22 cellular contexts compared by ENCODE assay signal in genomic region chr5:135133181-135133580, GRCh38.
"Had no signal": no experiment of that assay in that cellular context is flagged by ENCODE, and none has a peak within 500 bp of the region (broad histone marks: within the 10 kb centered on the region; RNA-seq: fewer than 3 reads in every experiment).

No MANE protein-coding gene starts in this region.

- H3K27me3 ChIP-seq: pancreas, sigmoid colon, stomach had no signal

- H3K36me3 Mint-ChIP-seq: memory B cell; natural killer cell treated with Interleukin-12 subunit alpha and Interleukin-12 subunit beta and Interleukin-15 and Interleukin-18, amount 100 ng/mL, for 72 hours; type B pancreatic cell had no signal

- ATAC-seq: effector memory CD8-positive, alpha-beta T cell; left cardiac atrium; lower lobe of right lung; natural killer cell treated with Interleukin-12 subunit alpha and Interleukin-12 subunit beta and Interleukin-15 and Interleukin-18, amount 100 ng/mL, for 72 hours had no signal

- H3K4me3 Mint-ChIP-seq: central memory CD8-positive, alpha-beta T cell; effector memory CD8-positive, alpha-beta T cell; memory B cell; natural killer cell treated with Interleukin-12 subunit alpha and Interleukin-12 subunit beta and Interleukin-15 and Interleukin-18, amount 100 ng/mL, for 72 hours; type B pancreatic cell had no signal

- H3K27ac ChIP-seq: left ventricle myocardium inferior, lower lobe of right lung, pancreas, sigmoid colon, skin epidermis, stomach, thoracic aorta had no signal

- H3K9me3 Mint-ChIP-seq: central memory CD8-positive, alpha-beta T cell; effector memory CD8-positive, alpha-beta T cell; memory B cell; natural killer cell treated with Interleukin-12 subunit alpha and Interleukin-12 subunit beta and Interleukin-15 and Interleukin-18, amount 100 ng/mL, for 72 hours; type B pancreatic cell had no signal

- H3K9me3 ChIP-seq: left ventricle myocardium inferior, lower lobe of right lung, pancreas, sigmoid colon, stomach, thoracic aorta had no signal

- H3K27ac Mint-ChIP-seq: effector memory CD8-positive, alpha-beta T cell; memory B cell; natural killer cell treated with Interleukin-12 subunit alpha and Interleukin-12 subunit beta and Interleukin-15 and Interleukin-18, amount 100 ng/mL, for 72 hours had no signal

- FAIRE-seq: pancreas, urothelium cell line had no signal

- H3K4me1 ChIP-seq: left ventricle myocardium inferior, lower lobe of right lung, pancreas had no signal

- DNase-seq: effector memory CD8-positive, alpha-beta T cell; foreskin melanocyte; head of caudate nucleus; hippocampal formation; islet precursor cell; left cardiac atrium; left ventricle myocardium inferior; lower lobe of right lung; midbrain; occipital lobe; pancreas; sigmoid colon; stimulated activated naive CD4-positive, alpha-beta T cell; stomach; substantia nigra had no signal

- H3K4me3 ChIP-seq: left ventricle myocardium inferior, lower lobe of right lung, pancreas, sigmoid colon, skin epidermis, stomach, thoracic aorta had no signal

- H3K36me3 ChIP-seq: left ventricle myocardium inferior, lower lobe of right lung, pancreas, sigmoid colon, stomach, thoracic aorta had no signal
